ENCODE assay signal across 14 cellular contexts in the genomic region with DNA sequence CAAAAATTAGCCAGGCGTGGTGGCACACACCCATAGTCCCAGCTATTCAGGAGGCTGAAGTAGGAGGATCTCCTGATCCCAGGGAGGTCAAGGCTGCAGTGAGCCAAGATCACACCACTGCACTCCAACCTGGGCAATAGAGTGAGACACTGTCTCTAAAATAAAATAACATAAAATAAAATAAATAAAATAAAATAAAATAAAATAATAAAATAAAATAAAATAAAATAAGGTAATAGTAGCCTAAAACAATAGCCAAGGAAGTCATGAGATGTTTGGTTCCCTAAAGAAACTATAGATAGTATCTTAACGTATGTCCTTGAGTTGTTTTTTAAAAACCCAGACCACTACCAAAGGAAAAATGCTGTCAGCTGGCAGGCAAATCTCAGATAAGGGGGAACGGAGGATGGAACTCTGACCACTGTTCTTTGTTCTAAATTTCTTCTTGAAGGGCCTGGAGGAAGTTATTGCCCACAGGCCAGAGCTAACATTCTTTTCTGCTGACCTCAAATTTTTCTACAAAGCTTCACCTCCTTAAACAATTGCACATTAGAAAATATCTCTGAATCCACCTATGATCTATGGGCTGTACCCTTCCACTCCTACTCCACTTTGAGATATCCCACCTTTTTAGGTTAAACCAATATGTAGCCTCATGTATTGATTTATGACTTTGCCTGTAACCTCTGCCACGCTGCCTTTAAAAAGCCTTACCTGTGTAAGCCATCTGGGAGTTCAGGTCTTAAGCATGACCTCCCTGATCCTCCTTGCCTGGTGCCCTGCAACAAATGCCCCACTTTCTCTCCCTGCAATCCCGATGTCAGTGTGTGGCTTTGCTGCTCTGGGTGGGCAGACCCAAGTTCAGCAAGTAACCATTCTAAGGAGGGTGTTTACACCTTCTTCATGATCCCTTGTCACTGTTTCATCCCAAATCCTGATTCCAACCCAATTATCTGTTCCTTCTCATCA.
DNase-seq lines count a peak whose midpoint lies in the region; ATAC-seq, FAIRE-seq and TF ChIP-seq lines count a peak whose summit lies in the region.
"Had no signal": no experiment of that assay in that cellular context is flagged by ENCODE, and none has a peak within 500 bp of the region (broad histone marks: within the 10 kb centered on the region; RNA-seq: fewer than 3 reads in every experiment).

No MANE protein-coding gene starts in this region.

- H3K9me3 ChIP-seq in K562 (replicated peaks; ENCODE audit: control insufficient read depth, insufficient read depth, low read depth, low read length) (no peaks in the 10 kb centered on the region), colonic mucosa (no peaks in the 10 kb centered on the region)

- H3K27me3 ChIP-seq in K562 (ENCODE audit: control insufficient read depth in 2 of 2, insufficient read depth in 2 of 2, low read length in 2 of 2) = no peaks in the 10 kb centered on the region
- H3K27me3 ChIP-seq in colonic mucosa = no peaks in the 10 kb centered on the region
- H3K27me3 ChIP-seq: foreskin keratinocyte had no signal

- BruUV-seq in K562 (replicated peaks; lab: Mats Ljungman, UMichigan) = no TSS peak

- H3K27ac ChIP-seq in K562 (ENCODE audit: extremely low read depth, low read depth, low read length) (no peak overlapping the region), colonic mucosa (no peak overlapping the region)
- H3K27ac ChIP-seq: foreskin keratinocyte had no signal

- POLR2A ChIA-PET in K562 (lab: Yijun Ruan, JAX) = interaction anchor here (0.6 to 1.5 kb wide), 8 partner anchors 9 to 575 kb away, joined by 3 to 6 read pairs (median 3); no protein-coding TSS in a partner anchor

- H3K36me3 Mint-ChIP-seq in natural killer cell = no peaks in the 10 kb centered on the region

- H3K4me3 ChIP-seq in K562 = no peak overlapping the region
- no peak overlapping the region for H3K4me3 ChIP-seq in colonic mucosa
- H3K4me3 ChIP-seq: lung had no signal

- CTCF ChIA-PET in K562 (lab: Yijun Ruan, JAX; ENCODE audit: low intra/inter-chr PET ratio) = interaction anchor here (0.5 kb wide), 1 partner anchor 205 kb away, joined by 3 read pairs; no protein-coding TSS in a partner anchor

- DNase-seq in EL = peak; percentile 46
- DNase-seq in RPMI7951 (ENCODE audit: low read depth) = peak; percentile 56
- no peak for DNase-seq in K562 (ENCODE audit: extremely low read depth in 1 of 4, low spot score in 3 of 4)
- DNase-seq in natural killer cell = no peak
- DNase-seq in HPDE6-E6E7 (ENCODE audit: extremely low spot score) = no peak
- DNase-seq in colonic mucosa = no peak
- DNase-seq: activated CD4-positive, alpha-beta T cell treated with anti-CD3 and anti-CD28 coated beads, Interleukin-2, amount 50 U/mL, for 48 hours; caudate nucleus; DMS153; IMR-90 had no signal

- peaks cover 0 to 2% of the 10 kb centered on the region in 2 donors for H3K9me3 Mint-ChIP-seq in natural killer cell

- H2AFZ ChIP-seq in K562 (ENCODE audit: low read depth, low read length) = no peak overlapping the region

- H3K27me3 Mint-ChIP-seq in natural killer cell (ENCODE audit: low read depth in 2 of 2) = no peaks in the 10 kb centered on the region

- ATAC-seq in K562 (no peak), natural killer cell (no peak), HG03025 (IDR thresholded peaks at IDR 0.05; ENCODE audit: low FRiP score, unreplicated experiment) (no peak), HG02884 (IDR thresholded peaks at IDR 0.05; ENCODE audit: unreplicated experiment) (no peak)
- ATAC-seq: foreskin keratinocyte had no signal

- H3K36me3 ChIP-seq in K562 (ENCODE audit: control insufficient read depth, insufficient read depth, low read length) (peaks cover 3% of the 10 kb centered on the region; the same call in 2 of the 3 replicates), colonic mucosa (no peaks in the 10 kb centered on the region)

- no peaks in the 10 kb centered on the region for H3K9me1 ChIP-seq in K562 (ENCODE audit: control insufficient read depth, insufficient read depth, low read length)

- no peaks in the 10 kb centered on the region for H3K79me2 ChIP-seq in K562 (ENCODE audit: control insufficient read depth, insufficient read depth, low read length)

- no peak for TF ChIP-seq EP300 in K562 (IDR thresholded peaks at IDR 0.05; ENCODE audit: low read length)

- peak overlapping the region; percentile 49 for H3K4me3 Mint-ChIP-seq in natural killer cell

- peak overlapping the region; percentile 79 to 96 for H3K27ac Mint-ChIP-seq in natural killer cell

- H3K4me2 ChIP-seq in K562 (ENCODE audit: insufficient read depth, low read length) = no peak overlapping the region

- WGBS in K562 (ENCODE audit: insufficient coverage, low coverage, missing lambda C conversion rate) = 42% methylated on average over 5 of the region's 5 CpGs

- H3K4me1 ChIP-seq in K562 (replicated peaks in 1 of 2; ENCODE audit: control insufficient read depth in 2 of 2, insufficient read depth in 2 of 2, low read length in 2 of 2) (peaks cover 0 to 30% of the 10 kb centered on the region in 2 experiments; a peak in 3 of 5 replicates), colonic mucosa (no peaks in the 10 kb centered on the region)
- H3K4me1 ChIP-seq: foreskin keratinocyte had no signal

- in situ Hi-C loops in K562 (cut with MboI) = no loop called here

- no peaks in the 10 kb centered on the region for H4K20me1 ChIP-seq in K562 (replicated peaks; ENCODE audit: control insufficient read depth, insufficient read depth, low read length)

- intact Hi-C loops in K562 (cut with micrococcal nuclease) = no loop called here
- intact Hi-C loops in natural killer cell (cut with micrococcal nuclease) = no loop called here
- intact Hi-C loops in colonic mucosa (cut with DNase I) = no loop called here

- no peak for TF ChIP-seq CTCF in K562 (IDR thresholded peaks at IDR 0.05 in 2 of 3, conservative IDR thresholded peaks at IDR 0.05 in 1 of 3; ENCODE audit: insufficient read depth in 2 of 3, low read depth in 1 of 3, low read length in 3 of 3)
- TF ChIP-seq CTCF in natural killer cell (IDR thresholded peaks at IDR 0.05) = no peak
- no peak for TF ChIP-seq CTCF in colonic mucosa (IDR thresholded peaks at IDR 0.05)

- H3K9ac ChIP-seq in K562 (ENCODE audit: insufficient read depth in 1 of 2, low read depth in 2 of 2, low read length in 2 of 2) = no peak overlapping the region
- H3K9ac ChIP-seq in colonic mucosa (ENCODE audit: low read depth in 2 of 2, low read length in 2 of 2) = no peak overlapping the region

- peaks cover 60 to 68% of the 10 kb centered on the region in 2 donors for H3K4me1 Mint-ChIP-seq in natural killer cell

- no peak for FAIRE-seq in K562 (lab: Jason Lieb, UNC)

- TF ChIP-seq RAD21 in K562 (CRISPR knock-in tag; conservative IDR thresholded peaks at IDR 0.05 in 1 of 2, IDR thresholded peaks at IDR 0.05 in 1 of 2) = no peak; a peak in 1 of 4 replicates

- no peak for TF ChIP-seq POLR2A in K562 (conservative IDR thresholded peaks at IDR 0.05)

TF ChIP-seq in K562, 482 proteins besides CTCF, POLR2A, EP300 and RAD21 (continues in another document):
- TF ChIP-seq, protein P1, sequence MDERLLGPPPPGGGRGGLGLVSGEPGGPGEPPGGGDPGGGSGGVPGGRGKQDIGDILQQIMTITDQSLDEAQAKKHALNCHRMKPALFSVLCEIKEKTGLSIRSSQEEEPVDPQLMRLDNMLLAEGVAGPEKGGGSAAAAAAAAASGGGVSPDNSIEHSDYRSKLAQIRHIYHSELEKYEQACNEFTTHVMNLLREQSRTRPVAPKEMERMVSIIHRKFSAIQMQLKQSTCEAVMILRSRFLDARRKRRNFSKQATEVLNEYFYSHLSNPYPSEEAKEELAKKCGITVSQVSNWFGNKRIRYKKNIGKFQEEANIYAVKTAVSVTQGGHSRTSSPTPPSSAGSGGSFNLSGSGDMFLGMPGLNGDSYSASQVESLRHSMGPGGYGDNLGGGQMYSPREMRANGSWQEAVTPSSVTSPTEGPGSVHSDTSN (CRISPR knock-in tag; IDR thresholded peaks at IDR 0.05; ENCODE audit: low read depth) = no peak
- TF ChIP-seq, protein P1 (tag; conservative IDR thresholded peaks at IDR 0.05; ENCODE audit: low read depth) = 0 out of 2 replicates have a peak, but pooled peaks have one; percentile 25
- TF ChIP-seq, protein P2, sequence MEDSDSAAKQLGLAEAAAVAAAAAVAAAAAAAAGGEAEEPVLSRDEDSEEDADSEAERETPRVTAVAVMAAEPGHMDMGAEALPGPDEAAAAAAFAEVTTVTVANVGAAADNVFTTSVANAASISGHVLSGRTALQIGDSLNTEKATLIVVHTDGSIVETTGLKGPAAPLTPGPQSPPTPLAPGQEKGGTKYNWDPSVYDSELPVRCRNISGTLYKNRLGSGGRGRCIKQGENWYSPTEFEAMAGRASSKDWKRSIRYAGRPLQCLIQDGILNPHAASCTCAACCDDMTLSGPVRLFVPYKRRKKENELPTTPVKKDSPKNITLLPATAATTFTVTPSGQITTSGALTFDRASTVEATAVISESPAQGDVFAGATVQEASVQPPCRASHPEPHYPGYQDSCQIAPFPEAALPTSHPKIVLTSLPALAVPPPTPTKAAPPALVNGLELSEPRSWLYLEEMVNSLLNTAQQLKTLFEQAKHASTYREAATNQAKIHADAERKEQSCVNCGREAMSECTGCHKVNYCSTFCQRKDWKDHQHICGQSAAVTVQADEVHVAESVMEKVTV (CRISPR knock-in tag; IDR thresholded peaks at IDR 0.05) = 0 out of 2 replicates have a peak, but pooled peaks have one; percentile 19
- TF ChIP-seq JUN (IDR thresholded peaks at IDR 0.05; ENCODE audit: borderline replicate concordance, low read depth, low read length) (no peak), JUN (CRISPR knock-in tag; IDR thresholded peaks at IDR 0.05; ENCODE audit: borderline replicate concordance) (0 out of 2 replicates have a peak, but pooled peaks have one; percentile 23), ZNF830 (CRISPR knock-in tag; IDR thresholded peaks at IDR 0.05) (0 out of 2 replicates have a peak, but pooled peaks have one; percentile 41), GTF2E2 (tag; IDR thresholded peaks at IDR 0.05) (0 out of 2 replicates have a peak, but pooled peaks have one; percentile 31), ZNF778 (CRISPR knock-in tag; IDR thresholded peaks at IDR 0.05) (no peak)
- TF ChIP-seq, protein P3, sequence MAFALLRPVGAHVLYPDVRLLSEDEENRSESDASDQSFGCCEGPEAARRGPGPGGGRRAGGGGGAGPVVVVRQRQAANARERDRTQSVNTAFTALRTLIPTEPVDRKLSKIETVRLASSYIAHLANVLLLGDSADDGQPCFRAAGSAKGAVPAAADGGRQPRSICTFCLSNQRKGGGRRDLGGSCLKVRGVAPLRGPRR (CRISPR knock-in tag; IDR thresholded peaks at IDR 0.05) = no peak

Comparison
In these comparisons a context has a peak if more than half of its experiments do, and no peak if none do; other contexts are left out.
1. DNase-seq: peak in EL (single experiment) and RPMI7951 (single experiment); none in K562 (0 of 4), natural killer cell (single experiment), HPDE6-E6E7 (single experiment) and colonic mucosa (single experiment).